Comparison of ENCODE assay signal across 9 cellular contexts in the genomic region with DNA sequence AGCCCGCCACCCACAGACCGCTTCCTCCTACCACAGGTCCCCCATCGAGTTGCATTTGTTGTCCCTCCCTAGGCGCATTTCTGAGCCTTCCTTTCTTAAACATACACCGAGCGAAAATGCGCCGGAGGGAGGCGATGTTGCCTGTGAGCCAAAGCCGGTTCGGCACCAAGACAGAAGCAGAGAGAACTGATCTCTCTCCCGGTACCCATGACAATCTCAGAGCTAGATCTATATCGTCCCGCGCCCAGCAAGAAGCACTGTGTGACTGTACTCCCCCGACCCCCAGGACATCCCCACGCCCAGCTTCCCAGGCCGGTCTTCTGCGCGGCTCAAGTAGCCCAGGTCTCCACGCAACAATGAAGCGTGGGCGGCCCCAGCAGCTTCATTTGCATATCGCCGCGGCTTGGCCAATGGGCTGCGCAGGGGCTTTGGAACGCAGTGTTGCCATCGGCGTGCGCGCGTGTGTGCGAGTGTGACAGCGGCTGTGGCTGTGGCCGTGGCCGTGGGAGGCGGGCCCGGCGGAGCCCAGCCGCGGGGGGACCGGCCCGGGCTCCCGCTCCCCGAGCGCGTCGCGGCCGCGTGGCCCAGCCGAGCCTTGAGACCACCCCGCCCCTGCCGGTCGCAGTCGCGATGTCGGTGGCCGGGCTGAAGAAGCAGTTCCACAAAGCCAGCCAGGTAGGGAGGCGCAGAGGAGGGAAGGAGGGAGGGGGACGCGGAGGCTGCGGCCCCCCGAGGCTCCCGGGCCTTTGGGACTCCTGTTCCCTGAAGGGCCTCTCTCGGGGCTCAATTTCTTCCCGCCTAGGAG. TPM values are rescaled to one million over a fixed set of nuclear protein-coding genes. Genes with fewer than 3 reads are reported as not detected.
DNase-seq lines count a peak whose midpoint lies in the region; ATAC-seq and TF ChIP-seq lines count a peak whose summit lies in the region.
"Had no signal": no experiment of that assay in that cellular context is flagged by ENCODE, and none has a peak within 500 bp of the region (broad histone marks: within the 10 kb centered on the region; RNA-seq: fewer than 3 reads in every experiment).

A gene with protein sequence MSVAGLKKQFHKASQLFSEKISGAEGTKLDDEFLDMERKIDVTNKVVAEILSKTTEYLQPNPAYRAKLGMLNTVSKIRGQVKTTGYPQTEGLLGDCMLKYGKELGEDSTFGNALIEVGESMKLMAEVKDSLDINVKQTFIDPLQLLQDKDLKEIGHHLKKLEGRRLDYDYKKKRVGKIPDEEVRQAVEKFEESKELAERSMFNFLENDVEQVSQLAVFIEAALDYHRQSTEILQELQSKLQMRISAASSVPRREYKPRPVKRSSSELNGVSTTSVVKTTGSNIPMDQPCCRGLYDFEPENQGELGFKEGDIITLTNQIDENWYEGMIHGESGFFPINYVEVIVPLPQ (plus strand): TSS at position 438 of the 805 bp plus-strand sequence. CDS start 193 bp downstream, at position 631.

- H3K27me3 ChIP-seq in H7 (ENCODE audit: control insufficient read depth, insufficient read depth, low read length) (peaks cover 13% of the 10 kb centered on the region), NT2/D1 (ENCODE audit: insufficient read depth, insufficient read length) (peaks cover 21% of the 10 kb centered on the region), adrenal gland (peaks cover 11% of the 10 kb centered on the region), thoracic aorta (replicated peaks; ENCODE audit: insufficient read depth) (no peaks in the 10 kb centered on the region)

- 1 to 3% (median 1%) methylated on average over 18 to 68 of the region's 68 CpGs for WGBS in adrenal gland, 4 donors

- no peak within 1 kb of the TSS for H3K27ac ChIP-seq in adrenal gland
- H3K27ac ChIP-seq in thoracic aorta, result peak within 1 kb of the TSS in 1 of 2 donors; percentile 17

- intact Hi-C loops in adrenal gland (cut with DNase I), result no loop called here
- intact Hi-C loops in Right ventricle myocardium inferior (cut with DNase I), result loop anchor here (10.0 kb wide), 1 partner anchor 588 kb away; no protein-coding TSS in a partner anchor

- H3K9ac ChIP-seq in NT2/D1 (ENCODE audit: insufficient read length, low read depth), result peak within 1 kb of the TSS; percentile 62

- no peak for TF ChIP-seq POLR2A in adrenal gland (IDR thresholded peaks at IDR 0.05)

- CTCF ChIA-PET in AG04449 (lab: Yijun Ruan, JAX), result interaction anchor here (0.7 to 5.3 kb wide), 11 partner anchors 10 to 245 kb away, joined by 3 to 35 read pairs (median 4); no protein-coding TSS in a partner anchor

- H3K4me3 ChIP-seq in AG04449 (ENCODE audit: low read depth, low read length), result peak within 1 kb of the TSS; percentile 55
- H3K4me3 ChIP-seq in H7 (ENCODE audit: insufficient read depth, low read depth, low read length), result peak within 1 kb of the TSS; percentile 70
- peak within 1 kb of the TSS; percentile 68 for H3K4me3 ChIP-seq in NT2/D1 (ENCODE audit: insufficient read length, low read depth)
- peak within 1 kb of the TSS in 1 of 4 donors; percentile 49 for H3K4me3 ChIP-seq in adrenal gland
- peak within 1 kb of the TSS; percentile 81 for H3K4me3 ChIP-seq in thoracic aorta

- ATAC-seq in Right ventricle myocardium inferior (peak; percentile 97), thoracic aorta (ENCODE audit: insufficient number of reproducible peaks, low FRiP score, low read depth) (peak; percentile 70), GM18909 (IDR thresholded peaks at IDR 0.05; ENCODE audit: poor library complexity, unreplicated experiment) (no peak)

- H3K9me3 ChIP-seq in NT2/D1 (ENCODE audit: insufficient read depth, low read length) (no peaks in the 10 kb centered on the region), adrenal gland (replicated peaks in 1 of 3) (no peaks in the 10 kb centered on the region), thoracic aorta (no peaks in the 10 kb centered on the region)

- POLR2A ChIA-PET in AG04449 (lab: Yijun Ruan, JAX), result no interaction called here

- DNase-seq in AG04449 (ENCODE audit: low read depth, low spot score), result no peak
- peak; percentile 84 for DNase-seq in H7
- DNase-seq in NT2/D1 (ENCODE audit: low read depth, low spot score), result peak; percentile 79
- DNase-seq in adrenal gland, result peak; percentile 51 to 86 (median 66)
- DNase-seq in Right ventricle myocardium inferior (ENCODE audit: missing footprints), result peak; percentile 91
- peak; percentile 20 for DNase-seq in non-pigmented ciliary epithelial cell (ENCODE audit: low read depth)
- peak; percentile 63 for DNase-seq in thoracic aorta (ENCODE audit: low spot score)

- H3K4me1 ChIP-seq in NT2/D1 (ENCODE audit: insufficient read depth, insufficient read length) (peaks cover 8% of the 10 kb centered on the region), adrenal gland (replicated peaks in 1 of 2) (peaks cover 6 to 8% of the 10 kb centered on the region in 2 donors), thoracic aorta (ENCODE audit: control insufficient read depth in 1 of 2, low read depth in 2 of 2) (peaks cover 0 to 30% of the 10 kb centered on the region in 2 donors)

- TF ChIP-seq CTCF in AG04449 (IDR thresholded peaks at IDR 0.05; ENCODE audit: insufficient read depth, low read length, missing control alignments) (peak; percentile 16), adrenal gland (IDR thresholded peaks at IDR 0.05) (peak in 1 of 6 experiments; percentile 16), thoracic aorta (IDR thresholded peaks at IDR 0.05) (peak; percentile 35)

- no peaks in the 10 kb centered on the region for H3K36me3 ChIP-seq in H7 (replicated peaks; ENCODE audit: control insufficient read depth, insufficient read depth, low read length)
- no peaks in the 10 kb centered on the region for H3K36me3 ChIP-seq in NT2/D1 (ENCODE audit: insufficient read depth, insufficient read length, low read length)
- H3K36me3 ChIP-seq in adrenal gland (replicated peaks in 1 of 2), result no peaks in the 10 kb centered on the region
- no peaks in the 10 kb centered on the region for H3K36me3 ChIP-seq in thoracic aorta

RNA-seq across cellular contexts. Expression of the gene that starts here (rescaled TPM):
- total RNA-seq in H7 (2014; rRNA removed; shearing (Covaris generic)), result 6.8 and 7.0 TPM in 2 replicates
- 1 to 10 TPM in 2 of 8 donors, not detected in 6; 1.2 to 1.5 TPM for total RNA-seq in adrenal gland
- polyA plus RNA-seq in adrenal gland, result 1 to 10 TPM in 1 of 3 donors, under 1 TPM in 2; 0.24 to 1.3 (median 0.59) TPM
- not detected for total RNA-seq in Right ventricle myocardium inferior
- total RNA-seq in thoracic aorta, result 1 to 10 TPM in 1 of 2 donors, not detected in 1; 4.9 TPM
- total RNA-seq: subcutaneous adipose tissue had no signal

Comparison
In these comparisons a context has a peak if more than half of its experiments do, and no peak if none do; other contexts are left out.
1. Peak in DNase-seq and ATAC-seq in Right ventricle myocardium inferior; RNA of the gene not detected or under 1 TPM.